ENCODE assay signal across 8 cellular contexts in the genomic region with DNA sequence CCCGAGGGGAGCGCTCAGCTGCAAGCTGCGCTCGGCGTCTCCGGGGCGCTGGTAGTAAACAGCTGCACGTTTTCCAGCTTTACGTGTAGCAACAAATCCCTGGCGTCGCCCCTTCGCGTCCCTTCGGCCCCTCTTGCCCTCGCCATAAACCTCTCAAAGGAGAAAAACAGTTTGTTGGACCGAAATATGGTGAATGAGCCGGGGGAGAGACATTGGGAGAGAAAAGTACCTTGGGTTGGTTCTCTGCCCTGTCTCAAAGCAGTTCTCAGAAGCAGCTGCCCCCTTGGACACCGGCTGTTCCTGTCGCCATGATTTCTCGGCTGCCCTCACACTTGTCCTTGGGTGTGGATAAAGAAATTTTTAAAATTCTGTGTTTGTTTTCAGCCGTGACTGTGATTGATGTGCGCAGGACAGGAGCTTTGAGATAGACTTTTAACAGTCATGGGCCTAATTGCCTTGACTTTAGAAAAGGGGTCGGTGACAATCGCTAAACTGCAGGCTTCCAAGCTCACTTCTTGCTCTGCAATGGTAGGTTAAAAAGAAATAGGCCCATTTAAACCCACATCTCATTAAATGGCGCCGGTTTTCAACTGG. TPM values are rescaled to one million over a fixed set of nuclear protein-coding genes. Genes with fewer than 3 reads are reported as not detected.
DNase-seq lines count a peak whose midpoint lies in the region.

No MANE protein-coding gene starts in this region.

- DNase-seq in NCI-H82 (lab: John Stamatoyannopoulos, UW) (peak; percentile 78), NCI-H82 treated with DMSO at 0.1 percent for 48 hours (lab: John Stamatoyannopoulos, UW; ENCODE audit: unreplicated experiment) (no peak), SK-MEL-5 (ENCODE audit: low read depth, low spot score) (peak; percentile 6), fibroblast of peridontal ligament (ENCODE audit: extremely low read depth) (peak; percentile 13), AG20443 (ENCODE audit: low spot score) (no peak), GM03348 (ENCODE audit: low spot score) (no peak), DMS 273 treated with DMSO at 0.1 percent for 48 hours (lab: John Stamatoyannopoulos, UW) (no peak)

- peak overlapping the region; percentile 84 for H3K4me3 ChIP-seq in rectal smooth muscle tissue (ENCODE audit: low read length)

- H3K36me3 ChIP-seq in rectal smooth muscle tissue (ENCODE audit: control insufficient read depth, insufficient read depth, low read length): no peaks in the 10 kb centered on the region

- in situ Hi-C loops in SK-MEL-5 (cut with HindIII; ENCODE audit: low pct_unique_long_range_greater_than_20kb, low sequenced_read_pairs): no loop called here

- H3K9ac ChIP-seq in rectal smooth muscle tissue (ENCODE audit: low read length): no peak overlapping the region

- peaks cover 3% of the 10 kb centered on the region for H3K4me1 ChIP-seq in rectal smooth muscle tissue (ENCODE audit: control insufficient read depth, insufficient read depth, low read length)

- no peaks in the 10 kb centered on the region for H3K27me3 ChIP-seq in rectal smooth muscle tissue (ENCODE audit: control insufficient read depth, insufficient read depth, low read length)

- H3K27ac ChIP-seq in rectal smooth muscle tissue (ENCODE audit: low read depth, low read length): peak overlapping the region; percentile 46

RNA-seq across cellular contexts. Expression of gene RCL1, which starts 0.8 kb away (rescaled TPM):
- total RNA-seq in SK-MEL-5 (2014; rRNA removed; shearing (Covaris generic)): 17.6 and 21.5 TPM in 2 replicates
- 23.9 and 24.0 TPM in 2 replicates for polyA plus RNA-seq in SK-MEL-5 (2015; cell fraction: cytosol; rRNA removed)
- 15.2 and 21.5 TPM in 2 replicates for polyA plus RNA-seq in SK-MEL-5 (2015; cell fraction: nucleus; rRNA removed)

RNA-seq across cellular contexts. Expression of gene AK3, which starts 52.5 kb away (rescaled TPM):
- 42.5 and 45.3 TPM in 2 replicates for total RNA-seq in SK-MEL-5 (2014; rRNA removed; shearing (Covaris generic))
- polyA plus RNA-seq in SK-MEL-5 (2015; cell fraction: cytosol; rRNA removed): 35.9 and 43.7 TPM in 2 replicates
- 13.4 and 17.6 TPM in 2 replicates for polyA plus RNA-seq in SK-MEL-5 (2015; cell fraction: nucleus; rRNA removed)

Comparison
In these comparisons a context has a peak if more than half of its experiments do, and no peak if none do; other contexts are left out.
1. DNase-seq: peak in NCI-H82 (single experiment), SK-MEL-5 (single experiment) and fibroblast of peridontal ligament (single experiment); none in NCI-H82 treated with DMSO at 0.1 percent for 48 hours (single experiment), AG20443 (single experiment), GM03348 (single experiment) and DMS 273 treated with DMSO at 0.1 percent for 48 hours (single experiment).